Comparison of ENCODE assay signal across 23 cellular contexts in genomic region chr12:64427988-64428387, GRCh38. TPM values are rescaled to one million over a fixed set of nuclear protein-coding genes. Genes with fewer than 3 reads are reported as not detected.
"Had no signal": no experiment of that assay in that cellular context is flagged by ENCODE, and none has a peak within 500 bp of the region (broad histone marks: within the 10 kb centered on the region; RNA-seq: fewer than 3 reads in every experiment).

No MANE protein-coding gene starts in this region.

- ATAC-seq: activated CD4-positive, alpha-beta T cell treated with anti-CD3 and anti-CD28 coated beads for 36 hours; PC-3 had no signal

- FAIRE-seq: colon, RCC 7860 had no signal

- H3K4me3 ChIP-seq: adrenal gland had no signal

- H3K9me3 ChIP-seq: adrenal gland had no signal

- H3K27ac ChIP-seq: adrenal gland, WERI-Rb-1 had no signal

- H3K4me1 ChIP-seq: adrenal gland had no signal

- H3K27me3 ChIP-seq: adrenal gland had no signal

- DNase-seq: activated CD4-positive, alpha-beta memory T cell treated with anti-CD3 and anti-CD28 coated beads, Interleukin-2, amount 10 ng/mL, durations not matched to agents 7 days and 5 days; activated CD4-positive, alpha-beta T cell treated with anti-CD3 and anti-CD28 coated beads for 36 hours; activated CD4-positive, alpha-beta T cell treated with anti-CD3 and anti-CD28 coated beads, Interleukin-2, amount 50 U/mL, for 1 hour; activated CD8-positive, alpha-beta memory T cell treated with anti-CD3 and anti-CD28 coated beads, Interleukin-2, amount 50 U/mL, for 48 hours; activated naive CD4-positive, alpha-beta T cell treated with anti-CD3 and anti-CD28 coated beads, Interleukin-2, amount 50 U/mL, for 16 hours; activated naive CD8-positive, alpha-beta T cell treated with anti-CD3 and anti-CD28 coated beads, Interleukin-2, amount 10 ng/mL, durations not matched to agents 7 days and 5 days; activated T-cell treated with anti-CD3 and anti-CD28 coated beads, Interleukin-2, amount 50 U/mL, for 1 hour; adrenal gland; anterior cingulate cortex; cerebellar nuclear complex; Kasumi-1; KBM-7; NCI-H1105 treated with DMSO at 0.1 percent for 48 hours; NCI-H1436 treated with DMSO at 0.1 percent for 48 hours; NCI-H1930; NCI-H510A treated with DMSO at 0.1 percent for 48 hours; PC-3; SHP77 treated with DMSO at 0.1 percent for 48 hours; WERI-Rb-1 had no signal

RNA-seq across cellular contexts. Expression of gene C12orf56, which starts 37.4 kb away (rescaled TPM):
- total RNA-seq: activated CD4-positive, alpha-beta T cell treated with anti-CD3 and anti-CD28 coated beads for 36 hours; activated CD8-positive, alpha-beta memory T cell treated with anti-CD3 and anti-CD28 coated beads for 36 hours; activated naive CD8-positive, alpha-beta T cell treated with anti-CD3 and anti-CD28 coated beads, Interleukin-2, amount 10 ng/mL, durations not matched to agents 7 days and 5 days; adrenal gland; cardiac septum had no signal
